7 cellular contexts compared by ENCODE assay signal in the genomic region with DNA sequence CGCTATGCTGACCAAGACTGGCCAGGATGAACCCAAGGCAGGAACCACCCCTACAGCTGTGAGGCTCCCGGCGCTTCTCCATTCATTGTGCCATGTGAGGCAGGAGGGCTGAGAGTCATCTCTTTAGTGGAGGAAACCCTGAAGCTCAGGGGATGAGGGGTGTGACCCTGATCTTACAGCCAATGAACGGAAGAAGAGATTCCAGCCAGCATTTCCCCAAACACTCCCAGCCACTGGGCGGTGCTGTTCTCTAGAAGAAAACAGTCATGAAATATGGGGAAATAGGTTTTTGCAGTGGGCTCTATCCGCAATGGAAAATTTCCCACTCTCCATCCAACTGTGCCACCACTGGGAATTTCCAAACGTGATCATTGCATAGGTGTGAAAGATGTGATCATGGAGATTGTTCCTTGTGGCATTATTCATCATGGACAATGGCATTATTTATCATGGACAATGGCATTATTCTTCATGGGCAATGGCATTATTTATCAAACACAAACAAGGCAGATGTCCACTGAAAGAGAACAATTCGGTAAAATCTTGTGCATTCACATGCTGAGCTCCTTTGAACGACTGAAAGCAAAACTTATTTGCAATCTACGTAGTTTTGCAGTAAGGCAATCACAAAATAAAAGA.
DNase-seq lines count a peak whose midpoint lies in the region; ATAC-seq and TF ChIP-seq lines count a peak whose summit lies in the region.

No MANE protein-coding gene starts in this region.

- DNase-seq in GM10266 (ENCODE audit: extremely low spot score), result peak; percentile 51
- peak; percentile 72 for DNase-seq in islet precursor cell
- DNase-seq in stimulated activated CD4-positive, alpha-beta T cell treated with anti-CD3 and anti-CD28 coated beads, Interleukin-2, amount 100 ng/mL, for 24 hours, result no peak
- no peak for DNase-seq in dedifferentiated amniotic fluid mesenchymal stem cell (ENCODE audit: extremely low spot score)

- H3F3A ChIP-seq in SU-DHL-6 (ENCODE audit: insufficient read depth), result no peaks in the 10 kb centered on the region

- no peaks in the 10 kb centered on the region for H4K20me1 ChIP-seq in SU-DHL-6 (ENCODE audit: low read depth, low read length)

- ATAC-seq in HG03432 (IDR thresholded peaks at IDR 0.05; ENCODE audit: unreplicated experiment), result peak; percentile 70
- ATAC-seq in HG03095 (IDR thresholded peaks at IDR 0.05; ENCODE audit: unreplicated experiment), result no peak

- H3K27ac ChIP-seq in SU-DHL-6 (ENCODE audit: low read depth, low read length), result no peak overlapping the region

- H3K9me2 ChIP-seq in SU-DHL-6 (replicated peaks; ENCODE audit: insufficient read depth, low read length), result no peaks in the 10 kb centered on the region

- no peak overlapping the region for H3K4me2 ChIP-seq in SU-DHL-6 (ENCODE audit: low read depth, low read length, poor library complexity, severe bottlenecking)

- H3K79me2 ChIP-seq in SU-DHL-6 (ENCODE audit: insufficient read depth, low read length), result no peaks in the 10 kb centered on the region

- peak; percentile 59 for TF ChIP-seq CTCF in GM10266 (IDR thresholded peaks at IDR 0.05; ENCODE audit: control insufficient read depth, insufficient read depth, low read depth, missing control alignments)
- peak; percentile 28 for TF ChIP-seq CTCF in SU-DHL-6 (IDR thresholded peaks at IDR 0.05; ENCODE audit: insufficient read depth, low read length, poor library complexity, severe bottlenecking)

- H2AFZ ChIP-seq in SU-DHL-6 (ENCODE audit: low read depth, low read length, severe bottlenecking), result no peak overlapping the region

- H3K27me3 ChIP-seq in SU-DHL-6 (ENCODE audit: low read length), result no peaks in the 10 kb centered on the region

- H3K9me3 ChIP-seq in SU-DHL-6 (ENCODE audit: insufficient read depth, low read length), result no peaks in the 10 kb centered on the region

- no peaks in the 10 kb centered on the region for H3K36me3 ChIP-seq in SU-DHL-6 (ENCODE audit: low read length)

- H3K9ac ChIP-seq in SU-DHL-6 (ENCODE audit: low read length), result no peak overlapping the region

- H3K4me3 ChIP-seq in SU-DHL-6 (ENCODE audit: insufficient read depth, low read length, poor library complexity, severe bottlenecking), result no peak overlapping the region

Comparison
In these comparisons a context has a peak if more than half of its experiments do, and no peak if none do; other contexts are left out.
1. DNase-seq: peak in GM10266 (single experiment) and islet precursor cell (single experiment); none in stimulated activated CD4-positive, alpha-beta T cell treated with anti-CD3 and anti-CD28 coated beads, Interleukin-2, amount 100 ng/mL, for 24 hours (0 of 2) and dedifferentiated amniotic fluid mesenchymal stem cell (single experiment).